ENCODE assay signal across 2 cellular contexts in genomic region chr7:83459101-83459929, GRCh38.
TF ChIP-seq lines count a peak whose summit lies in the region.

No MANE protein-coding gene starts in this region.

TF ChIP-seq in GM23338, 12 proteins besides CTCF, POLR2A, EP300 and RAD21 (continued from another document):
- TF ChIP-seq NANOG (IDR thresholded peaks at IDR 0.05; ENCODE audit: borderline replicate concordance) = peak; percentile 92

TF ChIP-seq in H1, 55 proteins besides CTCF, POLR2A, EP300 and RAD21:
- TF ChIP-seq, protein P1, sequence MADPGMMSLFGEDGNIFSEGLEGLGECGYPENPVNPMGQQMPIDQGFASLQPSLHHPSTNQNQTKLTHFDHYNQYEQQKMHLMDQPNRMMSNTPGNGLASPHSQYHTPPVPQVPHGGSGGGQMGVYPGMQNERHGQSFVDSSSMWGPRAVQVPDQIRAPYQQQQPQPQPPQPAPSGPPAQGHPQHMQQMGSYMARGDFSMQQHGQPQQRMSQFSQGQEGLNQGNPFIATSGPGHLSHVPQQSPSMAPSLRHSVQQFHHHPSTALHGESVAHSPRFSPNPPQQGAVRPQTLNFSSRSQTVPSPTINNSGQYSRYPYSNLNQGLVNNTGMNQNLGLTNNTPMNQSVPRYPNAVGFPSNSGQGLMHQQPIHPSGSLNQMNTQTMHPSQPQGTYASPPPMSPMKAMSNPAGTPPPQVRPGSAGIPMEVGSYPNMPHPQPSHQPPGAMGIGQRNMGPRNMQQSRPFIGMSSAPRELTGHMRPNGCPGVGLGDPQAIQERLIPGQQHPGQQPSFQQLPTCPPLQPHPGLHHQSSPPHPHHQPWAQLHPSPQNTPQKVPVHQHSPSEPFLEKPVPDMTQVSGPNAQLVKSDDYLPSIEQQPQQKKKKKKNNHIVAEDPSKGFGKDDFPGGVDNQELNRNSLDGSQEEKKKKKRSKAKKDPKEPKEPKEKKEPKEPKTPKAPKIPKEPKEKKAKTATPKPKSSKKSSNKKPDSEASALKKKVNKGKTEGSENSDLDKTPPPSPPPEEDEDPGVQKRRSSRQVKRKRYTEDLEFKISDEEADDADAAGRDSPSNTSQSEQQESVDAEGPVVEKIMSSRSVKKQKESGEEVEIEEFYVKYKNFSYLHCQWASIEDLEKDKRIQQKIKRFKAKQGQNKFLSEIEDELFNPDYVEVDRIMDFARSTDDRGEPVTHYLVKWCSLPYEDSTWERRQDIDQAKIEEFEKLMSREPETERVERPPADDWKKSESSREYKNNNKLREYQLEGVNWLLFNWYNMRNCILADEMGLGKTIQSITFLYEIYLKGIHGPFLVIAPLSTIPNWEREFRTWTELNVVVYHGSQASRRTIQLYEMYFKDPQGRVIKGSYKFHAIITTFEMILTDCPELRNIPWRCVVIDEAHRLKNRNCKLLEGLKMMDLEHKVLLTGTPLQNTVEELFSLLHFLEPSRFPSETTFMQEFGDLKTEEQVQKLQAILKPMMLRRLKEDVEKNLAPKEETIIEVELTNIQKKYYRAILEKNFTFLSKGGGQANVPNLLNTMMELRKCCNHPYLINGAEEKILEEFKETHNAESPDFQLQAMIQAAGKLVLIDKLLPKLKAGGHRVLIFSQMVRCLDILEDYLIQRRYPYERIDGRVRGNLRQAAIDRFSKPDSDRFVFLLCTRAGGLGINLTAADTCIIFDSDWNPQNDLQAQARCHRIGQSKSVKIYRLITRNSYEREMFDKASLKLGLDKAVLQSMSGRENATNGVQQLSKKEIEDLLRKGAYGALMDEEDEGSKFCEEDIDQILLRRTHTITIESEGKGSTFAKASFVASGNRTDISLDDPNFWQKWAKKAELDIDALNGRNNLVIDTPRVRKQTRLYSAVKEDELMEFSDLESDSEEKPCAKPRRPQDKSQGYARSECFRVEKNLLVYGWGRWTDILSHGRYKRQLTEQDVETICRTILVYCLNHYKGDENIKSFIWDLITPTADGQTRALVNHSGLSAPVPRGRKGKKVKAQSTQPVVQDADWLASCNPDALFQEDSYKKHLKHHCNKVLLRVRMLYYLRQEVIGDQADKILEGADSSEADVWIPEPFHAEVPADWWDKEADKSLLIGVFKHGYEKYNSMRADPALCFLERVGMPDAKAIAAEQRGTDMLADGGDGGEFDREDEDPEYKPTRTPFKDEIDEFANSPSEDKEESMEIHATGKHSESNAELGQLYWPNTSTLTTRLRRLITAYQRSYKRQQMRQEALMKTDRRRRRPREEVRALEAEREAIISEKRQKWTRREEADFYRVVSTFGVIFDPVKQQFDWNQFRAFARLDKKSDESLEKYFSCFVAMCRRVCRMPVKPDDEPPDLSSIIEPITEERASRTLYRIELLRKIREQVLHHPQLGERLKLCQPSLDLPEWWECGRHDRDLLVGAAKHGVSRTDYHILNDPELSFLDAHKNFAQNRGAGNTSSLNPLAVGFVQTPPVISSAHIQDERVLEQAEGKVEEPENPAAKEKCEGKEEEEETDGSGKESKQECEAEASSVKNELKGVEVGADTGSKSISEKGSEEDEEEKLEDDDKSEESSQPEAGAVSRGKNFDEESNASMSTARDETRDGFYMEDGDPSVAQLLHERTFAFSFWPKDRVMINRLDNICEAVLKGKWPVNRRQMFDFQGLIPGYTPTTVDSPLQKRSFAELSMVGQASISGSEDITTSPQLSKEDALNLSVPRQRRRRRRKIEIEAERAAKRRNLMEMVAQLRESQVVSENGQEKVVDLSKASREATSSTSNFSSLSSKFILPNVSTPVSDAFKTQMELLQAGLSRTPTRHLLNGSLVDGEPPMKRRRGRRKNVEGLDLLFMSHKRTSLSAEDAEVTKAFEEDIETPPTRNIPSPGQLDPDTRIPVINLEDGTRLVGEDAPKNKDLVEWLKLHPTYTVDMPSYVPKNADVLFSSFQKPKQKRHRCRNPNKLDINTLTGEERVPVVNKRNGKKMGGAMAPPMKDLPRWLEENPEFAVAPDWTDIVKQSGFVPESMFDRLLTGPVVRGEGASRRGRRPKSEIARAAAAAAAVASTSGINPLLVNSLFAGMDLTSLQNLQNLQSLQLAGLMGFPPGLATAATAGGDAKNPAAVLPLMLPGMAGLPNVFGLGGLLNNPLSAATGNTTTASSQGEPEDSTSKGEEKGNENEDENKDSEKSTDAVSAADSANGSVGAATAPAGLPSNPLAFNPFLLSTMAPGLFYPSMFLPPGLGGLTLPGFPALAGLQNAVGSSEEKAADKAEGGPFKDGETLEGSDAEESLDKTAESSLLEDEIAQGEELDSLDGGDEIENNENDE (IDR thresholded peaks at IDR 0.05; ENCODE audit: insufficient replicate concordance, low read length) = peak; percentile 68
